ENCODE assay signal across 20 cellular contexts in genomic region chr10:130986828-130987227, GRCh38.
"Had no signal": no experiment of that assay in that cellular context is flagged by ENCODE, and none has a peak within 500 bp of the region (broad histone marks: within the 10 kb centered on the region; RNA-seq: fewer than 3 reads in every experiment).

No MANE protein-coding gene starts in this region.

- H3K27ac ChIP-seq: dorsolateral prefrontal cortex, heart left ventricle, sigmoid colon, skin epidermis, stomach, thoracic aorta, transverse colon had no signal

- H3K4me3 Mint-ChIP-seq: naive B cell, nephron progenitor cell had no signal

- H3K27me3 ChIP-seq: sigmoid colon, transverse colon had no signal

- H3K4me1 Mint-ChIP-seq: naive B cell, nephron progenitor cell had no signal

- H3K4me3 ChIP-seq: dorsolateral prefrontal cortex, heart left ventricle, lung, sigmoid colon, skin epidermis, stomach, thoracic aorta, transverse colon had no signal

- DNase-seq: cortex of kidney; effector CD8-positive, alpha-beta T cell; heart left ventricle; hippocampal formation; left colon; left ventricle myocardium superior; mesenchymal stem cell; naive B cell; nephron progenitor cell; posterior cingulate gyrus; sigmoid colon; stimulated activated CD4-positive, alpha-beta T cell treated with anti-CD3 and anti-CD28 coated beads, Interleukin-12 subunit alpha, Interleukin-12 subunit beta, amount 100 ng/mL, for 4 hours; stimulated activated naive CD4-positive, alpha-beta T cell; stomach; substantia nigra; transverse colon had no signal

- H3K27ac Mint-ChIP-seq: naive B cell, nephron progenitor cell had no signal

- H3K9me3 ChIP-seq: sigmoid colon, stomach, thoracic aorta had no signal

- H3K36me3 Mint-ChIP-seq: naive B cell had no signal

- H3K4me1 ChIP-seq: heart left ventricle, sigmoid colon, stomach, transverse colon had no signal

- H3K36me3 ChIP-seq: heart left ventricle, sigmoid colon, stomach, thoracic aorta, transverse colon had no signal
